Comparison of ENCODE assay signal across 7 cellular contexts in the genomic region with DNA sequence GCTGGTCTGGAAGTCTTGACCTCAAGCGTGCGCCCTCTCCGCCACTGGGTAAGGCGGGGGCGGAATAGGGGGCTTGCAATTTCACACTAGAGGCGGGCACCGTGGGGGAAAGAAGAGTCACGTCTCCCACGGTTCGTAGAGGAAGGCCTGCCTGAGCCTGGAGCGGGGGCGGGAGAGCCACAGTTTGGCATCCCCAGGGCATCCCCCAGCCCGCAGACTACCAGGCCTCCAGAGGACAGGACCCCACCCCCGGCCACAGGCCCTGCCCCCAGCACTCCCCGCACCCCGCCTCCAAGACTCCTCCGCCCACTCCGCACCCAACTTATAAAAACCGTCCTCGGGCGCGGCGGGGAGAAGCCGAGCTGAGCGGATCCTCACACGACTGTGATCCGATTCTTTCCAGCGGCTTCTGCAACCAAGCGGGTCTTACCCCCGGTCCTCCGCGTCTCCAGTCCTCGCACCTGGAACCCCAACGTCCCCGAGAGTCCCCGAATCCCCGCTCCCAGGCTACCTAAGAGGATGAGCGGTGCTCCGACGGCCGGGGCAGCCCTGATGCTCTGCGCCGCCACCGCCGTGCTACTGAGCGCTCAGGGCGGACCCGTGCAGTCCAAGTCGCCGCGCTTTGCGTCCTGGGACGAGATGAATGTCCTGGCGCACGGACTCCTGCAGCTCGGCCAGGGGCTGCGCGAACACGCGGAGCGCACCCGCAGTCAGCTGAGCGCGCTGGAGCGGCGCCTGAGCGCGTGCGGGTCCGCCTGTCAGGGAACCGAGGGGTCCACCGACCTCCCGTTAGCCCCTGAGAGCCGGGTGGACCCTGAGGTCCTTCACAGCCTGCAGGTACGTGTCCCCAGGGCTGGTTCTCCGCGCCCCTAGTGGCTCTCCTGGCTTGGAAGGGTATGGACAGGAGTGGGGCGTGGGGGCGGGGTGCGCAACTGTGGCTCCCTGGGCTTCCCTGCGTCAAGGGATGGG. TPM values are rescaled to one million over a fixed set of nuclear protein-coding genes. Genes with fewer than 3 reads are reported as not detected.
A peak's percentile ranks its signal among the peaks of the same experiment; 100 is the strongest.
DNase-seq lines count a peak whose midpoint lies in the region; ATAC-seq and TF ChIP-seq lines count a peak whose summit lies in the region.

A gene with protein sequence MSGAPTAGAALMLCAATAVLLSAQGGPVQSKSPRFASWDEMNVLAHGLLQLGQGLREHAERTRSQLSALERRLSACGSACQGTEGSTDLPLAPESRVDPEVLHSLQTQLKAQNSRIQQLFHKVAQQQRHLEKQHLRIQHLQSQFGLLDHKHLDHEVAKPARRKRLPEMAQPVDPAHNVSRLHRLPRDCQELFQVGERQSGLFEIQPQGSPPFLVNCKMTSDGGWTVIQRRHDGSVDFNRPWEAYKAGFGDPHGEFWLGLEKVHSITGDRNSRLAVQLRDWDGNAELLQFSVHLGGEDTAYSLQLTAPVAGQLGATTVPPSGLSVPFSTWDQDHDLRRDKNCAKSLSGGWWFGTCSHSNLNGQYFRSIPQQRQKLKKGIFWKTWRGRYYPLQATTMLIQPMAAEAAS (plus strand): TSS at position 353 of the 969 bp plus-strand sequence. CDS start 167 bp downstream, at position 520.

- peak within 1 kb of the TSS; percentile 60 for H3K27ac ChIP-seq in cingulate gyrus (ENCODE audit: low read depth, low read length)
- peak within 1 kb of the TSS; percentile 77 for H3K27ac ChIP-seq in layer of hippocampus (ENCODE audit: low read depth, low read length)

- no peaks in the 10 kb centered on the region for H3K36me3 Mint-ChIP-seq in HFFc6 (ENCODE audit: low read depth)

- H3K27me3 Mint-ChIP-seq in HFFc6 (ENCODE audit: insufficient read depth), result peaks cover 2% of the 10 kb centered on the region

- DNase-seq in HFFc6 (peak; percentile 59), GM19240 (ENCODE audit: insufficient read length, low spot score) (no peak)
- DNase-seq in activated CD4-positive, alpha-beta T cell treated with anti-CD3 and anti-CD28 coated beads for 1 hour, result peak; percentile 22
- peak; percentile 51 to 53 for DNase-seq in stimulated activated CD4-positive, alpha-beta T cell treated with anti-CD3 and anti-CD28 coated beads, Interleukin-1b, Interleukin-23, amount 100 ng/mL, for 4 hours (ENCODE audit: low read depth in 2 of 2)

- peak within 1 kb of the TSS; percentile 89 for H3K27ac Mint-ChIP-seq in HFFc6

- peaks cover 46% of the 10 kb centered on the region for H3K4me1 Mint-ChIP-seq in HFFc6 (ENCODE audit: low read depth)

- no peaks in the 10 kb centered on the region for H3K27me3 ChIP-seq in layer of hippocampus (ENCODE audit: control insufficient read depth, insufficient read depth, low read length)

- H3K4me3 Mint-ChIP-seq in HFFc6, result peak within 1 kb of the TSS; percentile 88

- ATAC-seq in HG03378 (IDR thresholded peaks at IDR 0.05; ENCODE audit: unreplicated experiment), result no peak

- no peaks in the 10 kb centered on the region for H3K9me3 Mint-ChIP-seq in HFFc6

- peak; percentile 59 for TF ChIP-seq CTCF in HFFc6 (IDR thresholded peaks at IDR 0.05)

RNA-seq across cellular contexts. Expression of the gene that starts here (rescaled TPM):
- total RNA-seq in HFFc6 (2021; fragmentation: NEBNext Ultra II Directional; extraction: Animal tissue kit (Norgen Biotek cat#: 25700)), result 1 to 10 TPM; 1.5 to 9.8 (median 2.0) TPM
